In the genomic region with DNA sequence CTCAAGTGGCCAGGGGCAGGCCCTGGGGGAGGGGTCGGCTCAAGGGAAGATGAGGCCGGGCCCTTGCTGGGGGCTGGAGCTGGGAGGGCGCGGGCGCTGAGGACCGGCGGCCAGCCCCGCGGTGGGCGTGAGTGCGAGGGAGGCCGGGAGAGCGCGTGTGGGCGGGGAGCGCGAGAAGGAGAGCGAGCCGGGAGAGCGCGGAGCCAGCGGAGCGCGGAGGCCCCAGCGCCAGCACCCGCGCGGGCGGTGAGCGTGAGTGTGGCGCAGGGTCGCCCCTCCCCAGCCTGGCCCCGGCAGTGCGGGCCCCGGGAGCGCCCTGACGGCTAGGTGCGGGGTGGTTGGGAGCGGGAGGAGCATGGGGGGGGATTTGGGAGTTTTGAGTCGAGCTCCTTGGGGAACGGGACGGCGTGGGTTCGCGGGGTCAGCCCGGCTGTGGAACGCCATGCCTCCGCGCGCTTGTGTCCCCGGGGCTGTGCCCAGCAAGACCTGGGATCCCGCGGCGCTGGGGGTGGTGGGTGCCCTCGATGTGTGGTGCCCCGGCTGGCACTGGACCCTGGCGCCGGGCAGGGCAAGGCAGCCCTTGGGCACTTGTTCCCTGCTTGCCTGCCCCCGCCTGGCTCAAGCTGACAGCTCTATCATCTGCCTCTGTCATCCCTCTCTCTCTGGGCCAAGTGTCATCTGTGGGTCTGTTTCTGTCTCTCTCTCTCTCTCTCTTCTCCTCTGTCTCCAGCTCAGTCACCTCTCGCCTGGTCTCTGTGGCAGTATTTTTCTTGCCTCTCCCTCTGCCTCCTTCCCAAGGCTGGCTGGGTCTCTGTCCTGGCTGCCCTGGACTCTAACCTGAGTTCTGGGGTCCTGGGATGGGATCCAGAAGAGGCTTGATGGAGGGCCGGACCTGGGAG, we compare ENCODE assay signal across 14 cellular contexts. TPM values are rescaled to one million over a fixed set of nuclear protein-coding genes. Genes with fewer than 3 reads are reported as not detected.
DNase-seq lines count a peak whose midpoint lies in the region; ATAC-seq, FAIRE-seq and TF ChIP-seq lines count a peak whose summit lies in the region.
"Had no signal": no experiment of that assay in that cellular context is flagged by ENCODE, and none has a peak within 500 bp of the region (broad histone marks: within the 10 kb centered on the region; RNA-seq: fewer than 3 reads in every experiment).

Gene LBHD2, plus strand, starts transcription at position 190 of the 899 bp plus-strand sequence. CDS start 1,803 bp downstream, outside the sequence.

- peak within 1 kb of the TSS; percentile 43 for H3K4me3 ChIP-seq in coronary artery
- no peak within 1 kb of the TSS for H3K4me3 ChIP-seq in kidney (ENCODE audit: low read length in 2 of 2)
- H3K4me3 ChIP-seq: colonic mucosa had no signal

- no peak within 1 kb of the TSS for H3K9ac ChIP-seq in kidney (ENCODE audit: low read length in 2 of 2)

- peaks cover 0 to 5% of the 10 kb centered on the region in 2 donors for H3K4me1 ChIP-seq in kidney (ENCODE audit: control insufficient read depth in 1 of 2, insufficient read depth in 1 of 2, low read depth in 1 of 2, low read length in 2 of 2)
- H3K4me1 ChIP-seq: colonic mucosa had no signal

- H3K4me3 Mint-ChIP-seq in stimulated activated effector memory CD8-positive, alpha-beta T cell treated with anti-CD3 and anti-CD28 coated beads, Interleukin-12 subunit alpha, Interleukin-12 subunit beta, amount 100 ng/mL, for 72 hours = no peak within 1 kb of the TSS
- H3K4me3 Mint-ChIP-seq: activated naive CD4-positive, alpha-beta T cell treated with anti-CD3 and anti-CD28 coated beads, Interleukin-2, amount 10 ng/mL, durations not matched to agents 7 days and 5 days had no signal

- peak; percentile 2 for ATAC-seq in stimulated activated effector memory CD8-positive, alpha-beta T cell treated with anti-CD3 and anti-CD28 coated beads, Interleukin-12 subunit alpha, Interleukin-12 subunit beta, amount 100 ng/mL, for 72 hours
- ATAC-seq in HG02885 (IDR thresholded peaks at IDR 0.05; ENCODE audit: poor library complexity, unreplicated experiment) (no peak), HG03432 (IDR thresholded peaks at IDR 0.05; ENCODE audit: unreplicated experiment) (no peak)

- TF ChIP-seq CTCF in coronary artery (IDR thresholded peaks at IDR 0.05) (no peak), kidney (IDR thresholded peaks at IDR 0.05; ENCODE audit: borderline replicate concordance, extremely low read depth, insufficient read depth) (no peak)

- H3K9me3 Mint-ChIP-seq in stimulated activated effector memory CD8-positive, alpha-beta T cell treated with anti-CD3 and anti-CD28 coated beads, Interleukin-12 subunit alpha, Interleukin-12 subunit beta, amount 100 ng/mL, for 72 hours = no peaks in the 10 kb centered on the region
- H3K9me3 Mint-ChIP-seq: activated naive CD4-positive, alpha-beta T cell treated with anti-CD3 and anti-CD28 coated beads, Interleukin-2, amount 10 ng/mL, durations not matched to agents 7 days and 5 days had no signal

- FAIRE-seq in kidney (lab: Jason Lieb, UNC) = no peak

- H3K36me3 Mint-ChIP-seq in stimulated activated effector memory CD8-positive, alpha-beta T cell treated with anti-CD3 and anti-CD28 coated beads, Interleukin-12 subunit alpha, Interleukin-12 subunit beta, amount 100 ng/mL, for 72 hours = no peaks in the 10 kb centered on the region
- H3K36me3 Mint-ChIP-seq: activated naive CD4-positive, alpha-beta T cell treated with anti-CD3 and anti-CD28 coated beads, Interleukin-2, amount 10 ng/mL, durations not matched to agents 7 days and 5 days had no signal

- DNase-seq in DMS 273 (lab: John Stamatoyannopoulos, UW; ENCODE audit: unreplicated experiment) (peak; percentile 54), DMS 273 treated with DMSO at 0.1 percent for 48 hours (lab: John Stamatoyannopoulos, UW) (no peak), coronary artery (ENCODE audit: low spot score) (no peak), kidney (peak; percentile 73), NCI-H128 (lab: John Stamatoyannopoulos, UW; ENCODE audit: unreplicated experiment) (no peak)
- DNase-seq in stimulated activated effector memory CD8-positive, alpha-beta T cell treated with anti-CD3 and anti-CD28 coated beads, Interleukin-12 subunit alpha, Interleukin-12 subunit beta, amount 100 ng/mL, for 72 hours (ENCODE audit: low spot score in 2 of 2) = no peak
- DNase-seq: activated CD8-positive, alpha-beta memory T cell treated with anti-CD3 and anti-CD28 coated beads for 24 hours; activated naive CD4-positive, alpha-beta T cell treated with anti-CD3 and anti-CD28 coated beads, Interleukin-2, amount 10 ng/mL, durations not matched to agents 7 days and 5 days; colonic mucosa; stimulated activated CD8-positive, alpha-beta memory T cell treated with anti-CD3 and anti-CD28 coated beads, Interleukin-4, amount 100 ng/mL, for 48 hours; T-helper 2 cell had no signal

- H3K27ac ChIP-seq in coronary artery (no peak within 1 kb of the TSS), kidney (ENCODE audit: low read depth in 2 of 2, low read length in 2 of 2) (no peak within 1 kb of the TSS)
- H3K27ac ChIP-seq: 22Rv1, colonic mucosa had no signal

- no peaks in the 10 kb centered on the region for H3K4me1 Mint-ChIP-seq in stimulated activated effector memory CD8-positive, alpha-beta T cell treated with anti-CD3 and anti-CD28 coated beads, Interleukin-12 subunit alpha, Interleukin-12 subunit beta, amount 100 ng/mL, for 72 hours
- H3K4me1 Mint-ChIP-seq: activated naive CD4-positive, alpha-beta T cell treated with anti-CD3 and anti-CD28 coated beads, Interleukin-2, amount 10 ng/mL, durations not matched to agents 7 days and 5 days had no signal

- no peak within 1 kb of the TSS for H3K27ac Mint-ChIP-seq in stimulated activated effector memory CD8-positive, alpha-beta T cell treated with anti-CD3 and anti-CD28 coated beads, Interleukin-12 subunit alpha, Interleukin-12 subunit beta, amount 100 ng/mL, for 72 hours
- H3K27ac Mint-ChIP-seq: activated naive CD4-positive, alpha-beta T cell treated with anti-CD3 and anti-CD28 coated beads, Interleukin-2, amount 10 ng/mL, durations not matched to agents 7 days and 5 days had no signal

- H3K36me3 ChIP-seq in kidney (ENCODE audit: control insufficient read depth in 1 of 2, insufficient read depth in 2 of 2, low read length in 2 of 2) = no peaks in the 10 kb centered on the region
- H3K36me3 ChIP-seq: colonic mucosa had no signal

- no peaks in the 10 kb centered on the region for H3K9me3 ChIP-seq in kidney (ENCODE audit: control insufficient read depth in 1 of 2, low read length in 2 of 2)
- H3K9me3 ChIP-seq: colonic mucosa had no signal

- intact Hi-C loops in kidney (cut with DNase I) = no loop called here

RNA-seq across cellular contexts. Expression of gene LBHD2, which starts in this region (rescaled TPM):
- total RNA-seq in kidney = not detected
- 0.82 TPM for polyA plus RNA-seq in kidney (ENCODE audit: insufficient read depth, low read depth, low replicate concordance)
- total RNA-seq: colonic mucosa had no signal

Comparison
In these comparisons a context has a peak if more than half of its experiments do, and no peak if none do; other contexts are left out.
1. Peak in DNase-seq in kidney; RNA of the gene not detected or under 1 TPM.